ENCODE assay signal across 1 cellular context in the genomic region with DNA sequence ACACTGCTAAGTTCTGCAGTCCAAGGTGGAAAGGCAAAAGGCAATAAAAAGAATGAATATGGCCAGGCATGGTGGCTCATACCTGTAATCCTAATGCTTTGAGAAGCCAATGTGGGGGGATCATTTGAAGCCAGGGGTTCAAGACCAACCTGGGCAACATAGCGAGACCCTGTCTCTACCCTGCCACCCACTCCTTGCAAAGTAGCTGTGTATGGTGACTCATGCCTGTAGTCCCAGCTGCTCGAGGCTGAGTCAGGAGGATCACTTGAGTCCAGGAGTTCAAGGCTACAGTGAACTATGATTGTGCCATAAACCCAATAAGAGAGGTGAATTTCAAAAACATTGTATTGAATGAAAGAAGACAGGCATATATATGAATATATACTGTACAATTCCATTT.
TF ChIP-seq lines count a peak whose summit lies in the region.

No MANE protein-coding gene starts in this region.

TF ChIP-seq in K562, 482 proteins besides CTCF, POLR2A, EP300 and RAD21 (continued from another document):
- TF ChIP-seq ZNF124 (CRISPR knock-in tag; IDR thresholded peaks at IDR 0.05) (no peak), PHB (CRISPR knock-in tag; IDR thresholded peaks at IDR 0.05) (no peak), RFX1 (IDR thresholded peaks at IDR 0.05) (no peak), CBFA2T3 (IDR thresholded peaks at IDR 0.05) (no peak), ZNF699 (CRISPR knock-in tag; IDR thresholded peaks at IDR 0.05; ENCODE audit: insufficient replicate concordance) (no peak), DPF2 (IDR thresholded peaks at IDR 0.05) (peak; percentile 78), ZNF695 (CRISPR knock-in tag; IDR thresholded peaks at IDR 0.05) (no peak), MAFF (IDR thresholded peaks at IDR 0.05; ENCODE audit: low read length) (0 out of 2 replicates have a peak, but pooled peaks have one; percentile 10), ZZZ3 (IDR thresholded peaks at IDR 0.05) (no peak), TCF7 (IDR thresholded peaks at IDR 0.05; ENCODE audit: borderline replicate concordance) (no peak), CXXC5 (CRISPR knock-in tag; IDR thresholded peaks at IDR 0.05) (no peak), KDM2B (CRISPR knock-in tag; IDR thresholded peaks at IDR 0.05) (no peak), KDM1A (IDR thresholded peaks at IDR 0.05) (peak in 1 of 2 experiments; percentile 51; a peak in 3 of 4 replicates), DACH1 (IDR thresholded peaks at IDR 0.05; ENCODE audit: partially characterized antibody) (peak; percentile 67), EGR1 (conservative IDR thresholded peaks at IDR 0.05) (peak; percentile 82), TRIM24 (IDR thresholded peaks at IDR 0.05) (no peak), PTRF (tag; IDR thresholded peaks at IDR 0.05) (no peak), ZBTB7A (IDR thresholded peaks at IDR 0.05; ENCODE audit: borderline replicate concordance, control insufficient read depth, low read depth, low read length) (no peak), TAF9B (IDR thresholded peaks at IDR 0.05; ENCODE audit: partially characterized antibody) (peak; percentile 48), HNRNPUL1 (IDR thresholded peaks at IDR 0.05; ENCODE audit: low read length) (no peak), ZNF77 (CRISPR knock-in tag; IDR thresholded peaks at IDR 0.05) (no peak), RHOXF2B (CRISPR knock-in tag; conservative IDR thresholded peaks at IDR 0.05) (no peak), ZKSCAN1 (IDR thresholded peaks at IDR 0.05; ENCODE audit: low read depth, low read length) (no peak), JUNB (CRISPR knock-in tag; conservative IDR thresholded peaks at IDR 0.05) (0 out of 2 replicates have a peak, but pooled peaks have one; percentile 25), SMARCE1 (IDR thresholded peaks at IDR 0.05) (peak; percentile 62; the same call in 1 of the 2 replicates), MTA1 (IDR thresholded peaks at IDR 0.05; ENCODE audit: borderline replicate concordance) (no peak), ZNF121 (CRISPR knock-in tag; conservative IDR thresholded peaks at IDR 0.05) (peak; percentile 97), ARID1B (IDR thresholded peaks at IDR 0.05) (peak; percentile 54; the same call in 1 of the 2 replicates), OTX1 (CRISPR knock-in tag; IDR thresholded peaks at IDR 0.05) (no peak), ZNF316 (IDR thresholded peaks at IDR 0.05) (peak; percentile 27; the same call in 1 of the 2 replicates), NFE2 (IDR thresholded peaks at IDR 0.05; ENCODE audit: low read depth) (peak; percentile 32; the same call in 1 of the 2 replicates)
- TF ChIP-seq, protein P1, sequence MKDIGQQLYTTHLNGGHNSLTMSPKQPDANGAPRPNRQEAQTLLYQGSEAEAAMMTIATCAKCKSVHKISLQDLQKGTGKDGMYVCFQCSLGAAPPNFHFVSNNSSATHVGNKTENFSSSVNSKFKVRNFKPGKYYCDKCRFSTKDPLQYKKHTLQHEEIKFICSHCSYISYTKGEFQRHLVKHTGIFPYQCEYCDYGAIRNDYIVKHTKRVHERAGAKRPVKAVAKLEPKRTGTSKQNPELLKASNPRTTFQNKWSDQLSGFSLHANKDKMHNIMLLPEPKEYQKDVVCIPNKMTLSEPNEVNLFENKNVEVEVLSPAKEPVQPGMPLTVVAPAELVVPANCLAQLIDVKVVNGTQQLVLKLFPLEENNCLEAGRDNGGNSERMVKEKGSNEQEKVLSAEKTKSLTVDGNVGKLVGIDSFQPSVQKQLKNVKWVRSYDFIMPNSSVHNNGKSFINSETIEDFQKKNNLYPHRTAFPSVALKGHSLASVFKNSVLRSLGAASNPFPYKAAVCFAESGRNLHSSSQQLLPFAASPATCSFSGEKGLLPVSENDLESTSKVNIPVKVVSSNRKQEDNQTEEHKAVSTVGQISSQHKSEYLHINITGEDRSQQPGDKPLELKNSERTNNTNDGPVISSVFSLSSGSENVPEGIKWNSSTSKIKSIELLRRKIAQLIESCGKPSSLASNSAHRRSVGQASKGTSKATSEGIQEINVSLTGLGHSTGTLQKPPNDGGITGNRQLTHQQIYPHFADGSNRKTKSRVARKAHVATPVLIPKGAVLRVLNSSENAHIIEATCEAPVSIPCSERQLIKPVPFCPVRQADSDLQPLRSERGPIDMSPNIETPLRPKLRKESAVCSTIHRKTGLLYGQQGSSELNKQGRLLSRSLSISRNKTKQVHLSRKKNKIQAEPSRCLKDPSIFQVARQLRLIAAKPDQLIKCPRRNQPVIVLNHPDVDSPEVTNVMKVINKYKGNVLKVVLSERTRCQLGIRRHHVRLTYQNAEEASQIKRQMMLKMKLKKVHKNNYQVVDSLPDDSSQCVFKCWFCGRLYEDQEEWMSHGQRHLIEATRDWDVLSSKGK (CRISPR knock-in tag; IDR thresholded peaks at IDR 0.05) = no peak
- TF ChIP-seq, protein P2, sequence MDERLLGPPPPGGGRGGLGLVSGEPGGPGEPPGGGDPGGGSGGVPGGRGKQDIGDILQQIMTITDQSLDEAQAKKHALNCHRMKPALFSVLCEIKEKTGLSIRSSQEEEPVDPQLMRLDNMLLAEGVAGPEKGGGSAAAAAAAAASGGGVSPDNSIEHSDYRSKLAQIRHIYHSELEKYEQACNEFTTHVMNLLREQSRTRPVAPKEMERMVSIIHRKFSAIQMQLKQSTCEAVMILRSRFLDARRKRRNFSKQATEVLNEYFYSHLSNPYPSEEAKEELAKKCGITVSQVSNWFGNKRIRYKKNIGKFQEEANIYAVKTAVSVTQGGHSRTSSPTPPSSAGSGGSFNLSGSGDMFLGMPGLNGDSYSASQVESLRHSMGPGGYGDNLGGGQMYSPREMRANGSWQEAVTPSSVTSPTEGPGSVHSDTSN (CRISPR knock-in tag; IDR thresholded peaks at IDR 0.05; ENCODE audit: low read depth) = no peak
- TF ChIP-seq, protein P2 (tag; conservative IDR thresholded peaks at IDR 0.05; ENCODE audit: low read depth) = no peak
- TF ChIP-seq, protein P3, sequence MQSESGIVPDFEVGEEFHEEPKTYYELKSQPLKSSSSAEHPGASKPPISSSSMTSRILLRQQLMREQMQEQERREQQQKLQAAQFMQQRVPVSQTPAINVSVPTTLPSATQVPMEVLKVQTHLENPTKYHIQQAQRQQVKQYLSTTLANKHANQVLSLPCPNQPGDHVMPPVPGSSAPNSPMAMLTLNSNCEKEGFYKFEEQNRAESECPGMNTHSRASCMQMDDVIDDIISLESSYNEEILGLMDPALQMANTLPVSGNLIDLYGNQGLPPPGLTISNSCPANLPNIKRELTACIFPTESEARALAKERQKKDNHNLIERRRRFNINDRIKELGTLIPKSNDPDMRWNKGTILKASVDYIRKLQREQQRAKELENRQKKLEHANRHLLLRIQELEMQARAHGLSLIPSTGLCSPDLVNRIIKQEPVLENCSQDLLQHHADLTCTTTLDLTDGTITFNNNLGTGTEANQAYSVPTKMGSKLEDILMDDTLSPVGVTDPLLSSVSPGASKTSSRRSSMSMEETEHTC (IDR thresholded peaks at IDR 0.05) = no peak
- TF ChIP-seq, protein P4, sequence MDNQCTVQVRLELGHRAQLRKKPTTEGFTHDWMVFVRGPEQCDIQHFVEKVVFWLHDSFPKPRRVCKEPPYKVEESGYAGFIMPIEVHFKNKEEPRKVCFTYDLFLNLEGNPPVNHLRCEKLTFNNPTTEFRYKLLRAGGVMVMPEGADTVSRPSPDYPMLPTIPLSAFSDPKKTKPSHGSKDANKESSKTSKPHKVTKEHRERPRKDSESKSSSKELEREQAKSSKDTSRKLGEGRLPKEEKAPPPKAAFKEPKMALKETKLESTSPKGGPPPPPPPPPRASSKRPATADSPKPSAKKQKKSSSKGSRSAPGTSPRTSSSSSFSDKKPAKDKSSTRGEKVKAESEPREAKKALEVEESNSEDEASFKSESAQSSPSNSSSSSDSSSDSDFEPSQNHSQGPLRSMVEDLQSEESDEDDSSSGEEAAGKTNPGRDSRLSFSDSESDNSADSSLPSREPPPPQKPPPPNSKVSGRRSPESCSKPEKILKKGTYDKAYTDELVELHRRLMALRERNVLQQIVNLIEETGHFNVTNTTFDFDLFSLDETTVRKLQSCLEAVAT (IDR thresholded peaks at IDR 0.05) = no peak
- TF ChIP-seq, protein P5, sequence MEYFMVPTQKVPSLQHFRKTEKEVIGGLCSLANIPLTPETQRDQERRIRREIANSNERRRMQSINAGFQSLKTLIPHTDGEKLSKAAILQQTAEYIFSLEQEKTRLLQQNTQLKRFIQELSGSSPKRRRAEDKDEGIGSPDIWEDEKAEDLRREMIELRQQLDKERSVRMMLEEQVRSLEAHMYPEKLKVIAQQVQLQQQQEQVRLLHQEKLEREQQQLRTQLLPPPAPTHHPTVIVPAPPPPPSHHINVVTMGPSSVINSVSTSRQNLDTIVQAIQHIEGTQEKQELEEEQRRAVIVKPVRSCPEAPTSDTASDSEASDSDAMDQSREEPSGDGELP (CRISPR knock-in tag; IDR thresholded peaks at IDR 0.05; ENCODE audit: borderline replicate concordance) = peak; percentile 91
- TF ChIP-seq, protein P6, sequence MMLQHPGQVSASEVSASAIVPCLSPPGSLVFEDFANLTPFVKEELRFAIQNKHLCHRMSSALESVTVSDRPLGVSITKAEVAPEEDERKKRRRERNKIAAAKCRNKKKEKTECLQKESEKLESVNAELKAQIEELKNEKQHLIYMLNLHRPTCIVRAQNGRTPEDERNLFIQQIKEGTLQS (IDR thresholded peaks at IDR 0.05) = peak; percentile 90
- TF ChIP-seq, protein P6 (CRISPR knock-in tag; conservative IDR thresholded peaks at IDR 0.05) = no peak
- TF ChIP-seq, protein P7, sequence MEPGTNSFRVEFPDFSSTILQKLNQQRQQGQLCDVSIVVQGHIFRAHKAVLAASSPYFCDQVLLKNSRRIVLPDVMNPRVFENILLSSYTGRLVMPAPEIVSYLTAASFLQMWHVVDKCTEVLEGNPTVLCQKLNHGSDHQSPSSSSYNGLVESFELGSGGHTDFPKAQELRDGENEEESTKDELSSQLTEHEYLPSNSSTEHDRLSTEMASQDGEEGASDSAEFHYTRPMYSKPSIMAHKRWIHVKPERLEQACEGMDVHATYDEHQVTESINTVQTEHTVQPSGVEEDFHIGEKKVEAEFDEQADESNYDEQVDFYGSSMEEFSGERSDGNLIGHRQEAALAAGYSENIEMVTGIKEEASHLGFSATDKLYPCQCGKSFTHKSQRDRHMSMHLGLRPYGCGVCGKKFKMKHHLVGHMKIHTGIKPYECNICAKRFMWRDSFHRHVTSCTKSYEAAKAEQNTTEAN (CRISPR knock-in tag; IDR thresholded peaks at IDR 0.05) = no peak
- TF ChIP-seq, protein P8, sequence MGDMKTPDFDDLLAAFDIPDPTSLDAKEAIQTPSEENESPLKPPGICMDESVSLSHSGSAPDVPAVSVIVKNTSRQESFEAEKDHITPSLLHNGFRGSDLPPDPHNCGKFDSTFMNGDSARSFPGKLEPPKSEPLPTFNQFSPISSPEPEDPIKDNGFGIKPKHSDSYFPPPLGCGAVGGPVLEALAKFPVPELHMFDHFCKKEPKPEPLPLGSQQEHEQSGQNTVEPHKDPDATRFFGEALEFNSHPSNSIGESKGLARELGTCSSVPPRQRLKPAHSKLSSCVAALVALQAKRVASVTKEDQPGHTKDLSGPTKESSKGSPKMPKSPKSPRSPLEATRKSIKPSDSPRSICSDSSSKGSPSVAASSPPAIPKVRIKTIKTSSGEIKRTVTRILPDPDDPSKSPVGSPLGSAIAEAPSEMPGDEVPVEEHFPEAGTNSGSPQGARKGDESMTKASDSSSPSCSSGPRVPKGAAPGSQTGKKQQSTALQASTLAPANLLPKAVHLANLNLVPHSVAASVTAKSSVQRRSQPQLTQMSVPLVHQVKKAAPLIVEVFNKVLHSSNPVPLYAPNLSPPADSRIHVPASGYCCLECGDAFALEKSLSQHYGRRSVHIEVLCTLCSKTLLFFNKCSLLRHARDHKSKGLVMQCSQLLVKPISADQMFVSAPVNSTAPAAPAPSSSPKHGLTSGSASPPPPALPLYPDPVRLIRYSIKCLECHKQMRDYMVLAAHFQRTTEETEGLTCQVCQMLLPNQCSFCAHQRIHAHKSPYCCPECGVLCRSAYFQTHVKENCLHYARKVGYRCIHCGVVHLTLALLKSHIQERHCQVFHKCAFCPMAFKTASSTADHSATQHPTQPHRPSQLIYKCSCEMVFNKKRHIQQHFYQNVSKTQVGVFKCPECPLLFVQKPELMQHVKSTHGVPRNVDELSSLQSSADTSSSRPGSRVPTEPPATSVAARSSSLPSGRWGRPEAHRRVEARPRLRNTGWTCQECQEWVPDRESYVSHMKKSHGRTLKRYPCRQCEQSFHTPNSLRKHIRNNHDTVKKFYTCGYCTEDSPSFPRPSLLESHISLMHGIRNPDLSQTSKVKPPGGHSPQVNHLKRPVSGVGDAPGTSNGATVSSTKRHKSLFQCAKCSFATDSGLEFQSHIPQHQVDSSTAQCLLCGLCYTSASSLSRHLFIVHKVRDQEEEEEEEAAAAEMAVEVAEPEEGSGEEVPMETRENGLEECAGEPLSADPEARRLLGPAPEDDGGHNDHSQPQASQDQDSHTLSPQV (IDR thresholded peaks at IDR 0.05) = 0 out of 2 replicates have a peak, but pooled peaks have one; percentile 21
TF ChIP-seq in K562: peak in this region for 22.
